Comparison of ENCODE assay signal across 9 cellular contexts in the genomic region with DNA sequence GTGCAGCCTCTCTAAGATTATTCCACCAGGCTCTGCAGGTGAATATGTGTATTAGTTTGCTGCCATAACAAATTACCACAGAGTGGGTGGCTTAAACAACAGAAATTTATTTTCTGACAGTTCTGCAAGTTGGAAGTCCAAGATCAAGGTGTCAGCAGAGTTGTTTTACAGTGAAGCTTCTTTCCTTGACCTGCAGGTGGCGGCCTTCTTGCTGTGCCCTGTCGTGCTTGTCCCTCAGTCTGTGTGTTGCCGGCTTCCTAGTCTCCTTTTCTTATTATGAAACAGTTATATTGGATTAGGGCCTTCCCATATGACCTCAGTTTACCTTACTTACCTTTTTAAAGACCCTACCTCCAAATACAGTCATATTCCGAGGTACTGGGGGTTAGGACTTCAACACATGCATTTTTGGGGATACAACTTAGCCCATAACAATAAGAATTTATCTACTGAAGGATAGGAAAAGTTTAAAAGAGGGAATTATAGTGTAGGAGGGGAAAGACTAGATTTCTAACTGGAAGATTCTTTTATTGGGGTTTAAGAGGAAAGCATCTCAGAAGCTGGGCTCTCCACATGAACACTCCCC.
DNase-seq lines count a peak whose midpoint lies in the region; ATAC-seq, FAIRE-seq and TF ChIP-seq lines count a peak whose summit lies in the region.
"Had no signal": no experiment of that assay in that cellular context is flagged by ENCODE, and none has a peak within 500 bp of the region (broad histone marks: within the 10 kb centered on the region; RNA-seq: fewer than 3 reads in every experiment).

No MANE protein-coding gene starts in this region.

- H3K27ac Mint-ChIP-seq in CD4-positive, alpha-beta memory T cell = peak overlapping the region in 3 of 7 donors; percentile 9 to 39 (median 36)
- no peak overlapping the region for H3K27ac Mint-ChIP-seq in stimulated activated effector memory CD8-positive, alpha-beta T cell treated with anti-CD3 and anti-CD28 coated beads, Interleukin-12 subunit alpha, Interleukin-12 subunit beta, amount 100 ng/mL, for 72 hours

- H3K9me3 ChIP-seq in CD4-positive, alpha-beta memory T cell (ENCODE audit: control insufficient read depth in 1 of 2, low read length in 2 of 2) = no peaks in the 10 kb centered on the region
- H3K9me3 ChIP-seq in gastrocnemius medialis = no peaks in the 10 kb centered on the region

- FAIRE-seq in RCC 7860 (lab: Jason Lieb, UNC) = no peak

- in situ Hi-C loops in gastrocnemius medialis (cut with MboI; ENCODE audit: low sequenced_read_pairs in 4 of 4) = loop anchor here in 2 of 4 donors (25.0 kb wide), 2 partner anchors 677 to 1127 kb away; no protein-coding TSS in a partner anchor

- no peak for TF ChIP-seq POLR2A in gastrocnemius medialis (IDR thresholded peaks at IDR 0.05)

- no peaks in the 10 kb centered on the region for H3K36me3 ChIP-seq in CD4-positive, alpha-beta memory T cell (ENCODE audit: insufficient read depth, low read length)
- H3K36me3 ChIP-seq in gastrocnemius medialis = no peaks in the 10 kb centered on the region

- intact Hi-C loops in CD4-positive, alpha-beta memory T cell (cut with micrococcal nuclease) = loop anchor here (1.0 to 5.0 kb wide), 5 partner anchors 33 to 413 kb away; partner anchors contain the start of genes C9orf40, NMRK1 and OSTF1
- intact Hi-C loops in gastrocnemius medialis (cut with DNase I; ENCODE audit: low total_unique reads) = no loop called here

- H3K4me3 ChIP-seq in CD4-positive, alpha-beta memory T cell (ENCODE audit: low read length in 2 of 2) = no peak overlapping the region
- no peak overlapping the region for H3K4me3 ChIP-seq in gastrocnemius medialis

- ATAC-seq in GM18907 (IDR thresholded peaks at IDR 0.05; ENCODE audit: unreplicated experiment) (peak; percentile 85), HG03139 (IDR thresholded peaks at IDR 0.05; ENCODE audit: unreplicated experiment) (peak; percentile 88), gastrocnemius medialis (no peak)
- peak; percentile 64 for ATAC-seq in stimulated activated effector memory CD8-positive, alpha-beta T cell treated with anti-CD3 and anti-CD28 coated beads, Interleukin-12 subunit alpha, Interleukin-12 subunit beta, amount 100 ng/mL, for 72 hours
- ATAC-seq: right cardiac atrium had no signal

- H3K4me3 Mint-ChIP-seq in CD4-positive, alpha-beta memory T cell = no peak overlapping the region
- no peak overlapping the region for H3K4me3 Mint-ChIP-seq in stimulated activated effector memory CD8-positive, alpha-beta T cell treated with anti-CD3 and anti-CD28 coated beads, Interleukin-12 subunit alpha, Interleukin-12 subunit beta, amount 100 ng/mL, for 72 hours

- DNase-seq in CD4-positive, alpha-beta memory T cell = peak; percentile 28 to 38 (median 34)
- peak; percentile 27 for DNase-seq in RCC 7860 (ENCODE audit: low spot score)
- peak; percentile 60 for DNase-seq in activated naive CD4-positive, alpha-beta T cell treated with Interleukin-2 at 50 U/mL for 16 hours
- peak; percentile 55 for DNase-seq in left kidney (ENCODE audit: low read depth, low spot score)
- DNase-seq in stimulated activated effector memory CD8-positive, alpha-beta T cell treated with anti-CD3 and anti-CD28 coated beads, Interleukin-12 subunit alpha, Interleukin-12 subunit beta, amount 100 ng/mL, for 72 hours (ENCODE audit: low spot score in 2 of 2) = peak in 1 of 2 donors; percentile 66
- no peak for DNase-seq in gastrocnemius medialis

- CTCF ChIA-PET in CD4-positive, alpha-beta memory T cell (lab: Charles Lee; ENCODE audit: partially characterized antibody) = interaction anchor here (0.8 to 4.5 kb wide), 37 partner anchors 9 to 412 kb away, joined by 3 to 41 read pairs (median 5); partner anchors contain the start of genes C9orf40 and NMRK1

- peaks cover 14 to 23% (median 18%) of the 10 kb centered on the region in 4 donors for H3K4me1 Mint-ChIP-seq in CD4-positive, alpha-beta memory T cell
- H3K4me1 Mint-ChIP-seq in stimulated activated effector memory CD8-positive, alpha-beta T cell treated with anti-CD3 and anti-CD28 coated beads, Interleukin-12 subunit alpha, Interleukin-12 subunit beta, amount 100 ng/mL, for 72 hours = peaks cover 26% of the 10 kb centered on the region

- TF ChIP-seq CTCF in gastrocnemius medialis (IDR thresholded peaks at IDR 0.05 in 4 of 5, conservative IDR thresholded peaks at IDR 0.05 in 1 of 5) = peak in 2 of 5 experiments; percentile 20 to 39

- H3K36me3 Mint-ChIP-seq in CD4-positive, alpha-beta memory T cell = peaks cover 2 to 6% of the 10 kb centered on the region in 2 donors
- peaks cover 22% of the 10 kb centered on the region for H3K36me3 Mint-ChIP-seq in stimulated activated effector memory CD8-positive, alpha-beta T cell treated with anti-CD3 and anti-CD28 coated beads, Interleukin-12 subunit alpha, Interleukin-12 subunit beta, amount 100 ng/mL, for 72 hours

- no peaks in the 10 kb centered on the region for H3K27me3 ChIP-seq in CD4-positive, alpha-beta memory T cell (ENCODE audit: insufficient read depth, low read length)
- H3K27me3 ChIP-seq in gastrocnemius medialis = no peaks in the 10 kb centered on the region

- H3K9me3 Mint-ChIP-seq in CD4-positive, alpha-beta memory T cell = no peaks in the 10 kb centered on the region
- H3K9me3 Mint-ChIP-seq in stimulated activated effector memory CD8-positive, alpha-beta T cell treated with anti-CD3 and anti-CD28 coated beads, Interleukin-12 subunit alpha, Interleukin-12 subunit beta, amount 100 ng/mL, for 72 hours = no peaks in the 10 kb centered on the region

- H3K27ac ChIP-seq in CD4-positive, alpha-beta memory T cell (ENCODE audit: low read depth, low read length) = no peak overlapping the region
- H3K27ac ChIP-seq in gastrocnemius medialis = no peak overlapping the region

- POLR2A ChIA-PET in CD4-positive, alpha-beta memory T cell (lab: Charles Lee; ENCODE audit: partially characterized antibody) = interaction anchor here (1.0 to 1.9 kb wide), 5 partner anchors 36 to 157 kb away, joined by 3 to 13 read pairs (median 4); partner anchors contain the start of genes NMRK1 and OSTF1

- peaks cover 15% of the 10 kb centered on the region for H3K4me1 ChIP-seq in CD4-positive, alpha-beta memory T cell (ENCODE audit: insufficient read depth, low read length)
- no peaks in the 10 kb centered on the region for H3K4me1 ChIP-seq in gastrocnemius medialis

- H3K27me3 Mint-ChIP-seq in CD4-positive, alpha-beta memory T cell = no peaks in the 10 kb centered on the region

Comparison
In these comparisons a context has a peak if more than half of its experiments do, and no peak if none do; other contexts are left out.
1. DNase-seq: peak in CD4-positive, alpha-beta memory T cell (5 of 5), RCC 7860 (single experiment), activated naive CD4-positive, alpha-beta T cell treated with Interleukin-2 at 50 U/mL for 16 hours (single experiment) and left kidney (single experiment); none in gastrocnemius medialis (0 of 2).
2. ATAC-seq: peak in GM18907 (single experiment), HG03139 (single experiment) and stimulated activated effector memory CD8-positive, alpha-beta T cell treated with anti-CD3 and anti-CD28 coated beads, Interleukin-12 subunit alpha, Interleukin-12 subunit beta, amount 100 ng/mL, for 72 hours (single experiment); none in gastrocnemius medialis (0 of 2).